8 cellular contexts compared by ENCODE assay signal in the genomic region with DNA sequence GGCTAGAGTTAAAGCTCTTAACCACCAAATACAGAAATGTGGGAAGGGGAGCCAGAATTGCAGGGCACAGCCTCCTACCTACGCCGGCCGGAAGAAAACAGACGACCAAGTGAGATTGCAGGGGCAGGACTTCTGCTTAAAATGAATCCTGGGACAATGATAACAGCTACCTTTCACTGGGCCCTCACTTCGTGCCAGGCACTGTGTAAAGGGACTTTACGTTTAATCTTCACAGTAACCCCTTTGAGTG. TPM values are rescaled to one million over a fixed set of nuclear protein-coding genes. Genes with fewer than 3 reads are reported as not detected.
DNase-seq lines count a peak whose midpoint lies in the region; ATAC-seq and TF ChIP-seq lines count a peak whose summit lies in the region.

A gene (minus strand): TSS at position 212 of the 250 bp plus-strand sequence. CDS start 6,746 bp downstream, outside the sequence.

- no peak for ATAC-seq in HG02938 (IDR thresholded peaks at IDR 0.05; ENCODE audit: unreplicated experiment)
- ATAC-seq in HG03108 (IDR thresholded peaks at IDR 0.05; ENCODE audit: unreplicated experiment): no peak

- intact Hi-C loops in esophagus muscularis mucosa (cut with DNase I) (no loop called here), prostate gland (cut with DNase I) (no loop called here)

- 10% methylated on average over 4 of the region's 6 CpGs for WGBS in esophagus muscularis mucosa
- WGBS in prostate gland: 1% methylated on average over 6 of the region's 6 CpGs

- H3K27me3 ChIP-seq in GM06990 (replicated peaks; ENCODE audit: control insufficient read depth, insufficient read depth, low read length): no peaks in the 10 kb centered on the region
- no peaks in the 10 kb centered on the region for H3K27me3 ChIP-seq in esophagus muscularis mucosa
- no peaks in the 10 kb centered on the region for H3K27me3 ChIP-seq in prostate gland (replicated peaks; ENCODE audit: insufficient read depth)

- H3K4me1 ChIP-seq in esophagus muscularis mucosa (peaks cover 30 to 54% (median 53%) of the 10 kb centered on the region in 4 donors), prostate gland (replicated peaks) (peaks cover 8% of the 10 kb centered on the region)

- TF ChIP-seq POLR2A in esophagus muscularis mucosa (IDR thresholded peaks at IDR 0.05; ENCODE audit: low read depth) (no peak), prostate gland (IDR thresholded peaks at IDR 0.05) (no peak)

- no peak for DNase-seq in GM06990 (ENCODE audit: extremely low read depth, insufficient read length)
- DNase-seq in RWPE1 (ENCODE audit: low spot score): no peak
- DNase-seq in esophagus muscularis mucosa (ENCODE audit: extremely low spot score): no peak
- no peak for DNase-seq in prostate gland (ENCODE audit: low spot score)
- DNase-seq in NAMALWA (ENCODE audit: low spot score): no peak
- DNase-seq in DMS 273 treated with DMSO at 0.1 percent for 48 hours (lab: John Stamatoyannopoulos, UW): no peak

- peak within 1 kb of the TSS; percentile 88 for H3K27ac ChIP-seq in RWPE1
- peak within 1 kb of the TSS; percentile 75 to 86 (median 80) for H3K27ac ChIP-seq in esophagus muscularis mucosa (replicated peaks in 1 of 4)
- H3K27ac ChIP-seq in prostate gland: peak within 1 kb of the TSS; percentile 82

- CTCF ChIA-PET in RWPE1 (lab: Yijun Ruan, JAX): interaction anchor here (0.7 kb wide), 1 partner anchor 36 kb away, joined by 3 read pairs; a partner anchor contains a TSS

- H3K4me3 ChIP-seq in GM06990 (replicated peaks; ENCODE audit: low read depth, low read length) (peak within 1 kb of the TSS; percentile 73), esophagus muscularis mucosa (peak within 1 kb of the TSS; percentile 58 to 72 (median 64)), prostate gland (peak within 1 kb of the TSS; percentile 58 to 64)

- H3K36me3 ChIP-seq in GM06990 (ENCODE audit: control insufficient read depth, insufficient read depth, low read length) (no peaks in the 10 kb centered on the region), esophagus muscularis mucosa (no peaks in the 10 kb centered on the region), prostate gland (no peaks in the 10 kb centered on the region)

- POLR2A ChIA-PET in RWPE1 (lab: Yijun Ruan, JAX; ENCODE audit: low non-redundant PET): no interaction called here

- H3K9me3 ChIP-seq in esophagus muscularis mucosa (no peaks in the 10 kb centered on the region), prostate gland (no peaks in the 10 kb centered on the region)

- no peak for TF ChIP-seq EP300 in esophagus muscularis mucosa (IDR thresholded peaks at IDR 0.05)

- no peak for TF ChIP-seq CTCF in GM06990 (IDR thresholded peaks at IDR 0.05; ENCODE audit: insufficient read depth, low read length, poor library complexity, severe bottlenecking)
- TF ChIP-seq CTCF in RWPE1 (conservative IDR thresholded peaks at IDR 0.05; ENCODE audit: low read depth): no peak
- no peak for TF ChIP-seq CTCF in esophagus muscularis mucosa (IDR thresholded peaks at IDR 0.05)
- TF ChIP-seq CTCF in prostate gland (IDR thresholded peaks at IDR 0.05): no peak

RNA-seq across cellular contexts. Expression of the gene that starts here (rescaled TPM):
- total RNA-seq in esophagus muscularis mucosa (under 1 TPM in 1 of 4 donors, not detected in 3; 0.33 TPM), prostate gland (not detected)
